Comparison of ENCODE assay signal across 30 cellular contexts in genomic region chr2:19743641-19744040, GRCh38.
"Had no signal": no experiment of that assay in that cellular context is flagged by ENCODE, and none has a peak within 500 bp of the region (broad histone marks: within the 10 kb centered on the region; RNA-seq: fewer than 3 reads in every experiment).

No MANE protein-coding gene starts in this region.

- H3K36me3 Mint-ChIP-seq: activated CD4-positive, alpha-beta memory T cell treated with anti-CD3 and anti-CD28 coated beads for 36 hours; activated CD8-positive, alpha-beta memory T cell treated with anti-CD3 and anti-CD28 coated beads, Interleukin-2, amount 10 ng/mL, durations not matched to agents 7 days and 5 days; activated naive CD4-positive, alpha-beta T cell treated with anti-CD3 and anti-CD28 coated beads, Interleukin-2, amount 50 U/mL, for 24 hours; activated naive CD8-positive, alpha-beta T cell treated with anti-CD3 and anti-CD28 coated beads for 36 hours; brain had no signal

- H3K27me3 Mint-ChIP-seq: activated CD4-positive, alpha-beta memory T cell treated with anti-CD3 and anti-CD28 coated beads for 36 hours; activated naive CD8-positive, alpha-beta T cell treated with anti-CD3 and anti-CD28 coated beads, Interleukin-2, amount 50 U/mL, for 24 hours; brain had no signal

- H3K27ac Mint-ChIP-seq: activated CD4-positive, alpha-beta memory T cell treated with anti-CD3 and anti-CD28 coated beads for 36 hours; activated CD4-positive, alpha-beta T cell treated with anti-CD3 and anti-CD28 coated beads for 36 hours; activated CD4-positive, alpha-beta T cell treated with anti-CD3 and anti-CD28 coated beads, Interleukin-2, amount 10 ng/mL, durations not matched to agents 24 days and 14 days; activated CD8-positive, alpha-beta memory T cell treated with anti-CD3 and anti-CD28 coated beads, Interleukin-2, amount 10 ng/mL, durations not matched to agents 7 days and 5 days; activated CD8-positive, alpha-beta T cell treated with anti-CD3 and anti-CD28 coated beads, Interleukin-2, amount 10 ng/mL, durations not matched to agents 7 days and 5 days; activated naive CD4-positive, alpha-beta T cell treated with anti-CD3 and anti-CD28 coated beads for 36 hours; activated naive CD4-positive, alpha-beta T cell treated with anti-CD3 and anti-CD28 coated beads, Interleukin-2, amount 50 U/mL, for 24 hours; activated naive CD8-positive, alpha-beta T cell treated with anti-CD3 and anti-CD28 coated beads for 36 hours; activated naive CD8-positive, alpha-beta T cell treated with anti-CD3 and anti-CD28 coated beads, Interleukin-2, amount 50 U/mL, for 24 hours; activated T-helper 1 cell treated with anti-CD3 and anti-CD28 coated beads, Interleukin-12 subunit alpha, Interleukin-12 subunit beta, Interleukin-2, Interleukin-4 antibody, amounts not matched to agents 30 ng/mL and 10 ng/mL and 1 ng/mL, durations not matched to agents 14 hours and 24 hours and 36 hours; activated T-helper 2 cell treated with anti-CD3 and anti-CD28 coated beads, Interferon-gamma antibody, Interleukin-2, Interleukin-4, amounts not matched to agents 10 μg/mL and 5 μg/mL and 100 μg/mL, durations not matched to agents 14 hours and 24 hours and 36 hours; T-helper 17 cell; T-helper 2 cell treated with Interferon-gamma antibody and Interleukin-4, amounts not matched to agents 5 μg/mL and 100 μg/mL, for 36 hours had no signal

- H3K4me1 ChIP-seq: adrenal gland, breast epithelium, colonic mucosa had no signal

- H3K4me3 ChIP-seq: adrenal gland, breast epithelium, colonic mucosa had no signal

- DNase-seq: activated CD4-positive, alpha-beta memory T cell treated with anti-CD3 and anti-CD28 coated beads for 36 hours; activated CD4-positive, alpha-beta T cell treated with anti-CD3 and anti-CD28 coated beads for 36 hours; activated CD4-positive, alpha-beta T cell treated with anti-CD3 and anti-CD28 coated beads, Interleukin-2, amount 10 ng/mL, durations not matched to agents 24 days and 14 days; activated CD4-positive, CD25-positive, alpha-beta regulatory T cell; activated CD4-positive, CD25-positive, alpha-beta regulatory T cell treated with anti-CD3 and anti-CD28 coated beads, Interleukin-2, amount 50 U/mL, for 72 hours; activated CD8-positive, alpha-beta memory T cell treated with anti-CD3 and anti-CD28 coated beads, Interleukin-2, amount 10 ng/mL, durations not matched to agents 7 days and 5 days; activated CD8-positive, alpha-beta memory T cell treated with anti-CD3 and anti-CD28 coated beads, Interleukin-2, amount 50 U/mL, for 48 hours; activated CD8-positive, alpha-beta T cell treated with anti-CD3 and anti-CD28 coated beads, Interleukin-2, amount 10 ng/mL, durations not matched to agents 7 days and 5 days; activated effector memory CD4-positive, alpha-beta T cell treated with anti-CD3 and anti-CD28 coated beads, Interleukin-2, amount 50 U/mL, for 16 hours; activated naive CD4-positive, alpha-beta T cell treated with anti-CD3 and anti-CD28 coated beads for 36 hours; activated naive CD8-positive, alpha-beta T cell treated with anti-CD3 and anti-CD28 coated beads for 36 hours; activated naive CD8-positive, alpha-beta T cell treated with anti-CD3 and anti-CD28 coated beads, Interleukin-2, amount 50 U/mL, for 24 hours; activated T-cell treated with anti-CD3 and anti-CD28 coated beads, Interleukin-2, amount 50 U/mL, for 48 hours; amygdala; aorta; caudate nucleus; colonic mucosa; effector CD8-positive, alpha-beta T cell; foreskin fibroblast; T-helper 1 cell; T-helper 17 cell had no signal

- H3K9me3 ChIP-seq: adrenal gland, breast epithelium, colonic mucosa had no signal

- H3K27ac ChIP-seq: adrenal gland, breast epithelium, colonic mucosa had no signal

- ATAC-seq: activated CD4-positive, alpha-beta T cell treated with anti-CD3 and anti-CD28 coated beads for 36 hours; activated CD8-positive, alpha-beta memory T cell treated with anti-CD3 and anti-CD28 coated beads, Interleukin-2, amount 10 ng/mL, durations not matched to agents 7 days and 5 days; activated CD8-positive, alpha-beta T cell treated with anti-CD3 and anti-CD28 coated beads, Interleukin-2, amount 10 ng/mL, durations not matched to agents 7 days and 5 days; activated naive CD8-positive, alpha-beta T cell treated with anti-CD3 and anti-CD28 coated beads, Interleukin-2, amount 50 U/mL, for 24 hours; esophagus mucosa; T-helper 17 cell had no signal

- H3K9me3 Mint-ChIP-seq: activated CD4-positive, alpha-beta memory T cell treated with anti-CD3 and anti-CD28 coated beads for 36 hours; activated CD4-positive, alpha-beta T cell treated with anti-CD3 and anti-CD28 coated beads, Interleukin-2, amount 10 ng/mL, durations not matched to agents 24 days and 14 days; activated naive CD4-positive, alpha-beta T cell treated with anti-CD3 and anti-CD28 coated beads for 36 hours; activated naive CD4-positive, alpha-beta T cell treated with anti-CD3 and anti-CD28 coated beads, Interleukin-2, amount 50 U/mL, for 24 hours; activated naive CD8-positive, alpha-beta T cell treated with anti-CD3 and anti-CD28 coated beads for 36 hours; activated naive CD8-positive, alpha-beta T cell treated with anti-CD3 and anti-CD28 coated beads, Interleukin-2, amount 50 U/mL, for 24 hours; activated T-helper 1 cell treated with anti-CD3 and anti-CD28 coated beads, Interleukin-12 subunit alpha, Interleukin-12 subunit beta, Interleukin-2, Interleukin-4 antibody, amounts not matched to agents 30 ng/mL and 10 ng/mL and 1 ng/mL, durations not matched to agents 14 hours and 24 hours and 36 hours; activated T-helper 2 cell treated with anti-CD3 and anti-CD28 coated beads, Interferon-gamma antibody, Interleukin-2, Interleukin-4, amounts not matched to agents 10 μg/mL and 5 μg/mL and 100 μg/mL, durations not matched to agents 14 hours and 24 hours and 36 hours; T-helper 2 cell treated with Interferon-gamma antibody and Interleukin-4, amounts not matched to agents 5 μg/mL and 100 μg/mL, for 36 hours had no signal

- H3K4me3 Mint-ChIP-seq: activated CD4-positive, alpha-beta memory T cell treated with anti-CD3 and anti-CD28 coated beads for 36 hours; activated CD4-positive, alpha-beta T cell treated with anti-CD3 and anti-CD28 coated beads for 36 hours; activated CD4-positive, alpha-beta T cell treated with anti-CD3 and anti-CD28 coated beads, Interleukin-2, amount 10 ng/mL, durations not matched to agents 24 days and 14 days; activated CD8-positive, alpha-beta memory T cell treated with anti-CD3 and anti-CD28 coated beads, Interleukin-2, amount 10 ng/mL, durations not matched to agents 7 days and 5 days; activated CD8-positive, alpha-beta T cell treated with anti-CD3 and anti-CD28 coated beads, Interleukin-2, amount 10 ng/mL, durations not matched to agents 7 days and 5 days; activated naive CD4-positive, alpha-beta T cell treated with anti-CD3 and anti-CD28 coated beads for 36 hours; activated naive CD4-positive, alpha-beta T cell treated with anti-CD3 and anti-CD28 coated beads, Interleukin-2, amount 50 U/mL, for 24 hours; activated naive CD8-positive, alpha-beta T cell treated with anti-CD3 and anti-CD28 coated beads for 36 hours; activated naive CD8-positive, alpha-beta T cell treated with anti-CD3 and anti-CD28 coated beads, Interleukin-2, amount 50 U/mL, for 24 hours; activated T-helper 1 cell treated with anti-CD3 and anti-CD28 coated beads, Interleukin-12 subunit alpha, Interleukin-12 subunit beta, Interleukin-2, Interleukin-4 antibody, amounts not matched to agents 30 ng/mL and 10 ng/mL and 1 ng/mL, durations not matched to agents 14 hours and 24 hours and 36 hours; brain; T-helper 17 cell; T-helper 2 cell treated with Interferon-gamma antibody and Interleukin-4, amounts not matched to agents 5 μg/mL and 100 μg/mL, for 36 hours had no signal

- H3K36me3 ChIP-seq: adrenal gland, breast epithelium, colonic mucosa had no signal

- FAIRE-seq: frontal cortex had no signal

- H3K27me3 ChIP-seq: breast epithelium, colonic mucosa had no signal

- H3K4me1 Mint-ChIP-seq: activated CD4-positive, alpha-beta T cell treated with anti-CD3 and anti-CD28 coated beads for 36 hours; activated CD4-positive, alpha-beta T cell treated with anti-CD3 and anti-CD28 coated beads, Interleukin-2, amount 10 ng/mL, durations not matched to agents 24 days and 14 days; activated CD8-positive, alpha-beta memory T cell treated with anti-CD3 and anti-CD28 coated beads, Interleukin-2, amount 10 ng/mL, durations not matched to agents 7 days and 5 days; activated naive CD4-positive, alpha-beta T cell treated with anti-CD3 and anti-CD28 coated beads, Interleukin-2, amount 50 U/mL, for 24 hours; activated naive CD8-positive, alpha-beta T cell treated with anti-CD3 and anti-CD28 coated beads for 36 hours; activated naive CD8-positive, alpha-beta T cell treated with anti-CD3 and anti-CD28 coated beads, Interleukin-2, amount 50 U/mL, for 24 hours had no signal
